In genomic region chr1:38114231-38114630, GRCh38 we compare ENCODE assay signal across 10 cellular contexts.
DNase-seq lines count a peak whose midpoint lies in the region; ATAC-seq and TF ChIP-seq lines count a peak whose summit lies in the region.
"Had no signal": no experiment of that assay in that cellular context is flagged by ENCODE, and none has a peak within 500 bp of the region (broad histone marks: within the 10 kb centered on the region; RNA-seq: fewer than 3 reads in every experiment).

No MANE protein-coding gene starts in this region.

- ATAC-seq in HG02852 (IDR thresholded peaks at IDR 0.05; ENCODE audit: unreplicated experiment), result no peak
- ATAC-seq: lower lobe of right lung had no signal

- DNase-seq in GM04503 (ENCODE audit: low read depth) (peak; percentile 26), NCI-H526 (lab: John Stamatoyannopoulos, UW) (peak; percentile 95 to 98), fibroblast of the aortic adventitia (ENCODE audit: low read depth) (peak; percentile 12), putamen (ENCODE audit: low spot score) (peak; percentile 83), HuH-7.5 (ENCODE audit: low spot score) (no peak)
- no peak for DNase-seq in activated CD8-positive, alpha-beta memory T cell treated with anti-CD3 and anti-CD28 coated beads, Interleukin-2, amount 50 U/mL, for 4 hours
- DNase-seq: lower lobe of right lung, NCI-H2029 treated with DMSO at 0.1 percent for 48 hours had no signal

- no peak overlapping the region for H3K4me3 ChIP-seq in fibroblast of the aortic adventitia (ENCODE audit: low read depth, low read length)
- H3K4me3 ChIP-seq: cardiac muscle cell, lower lobe of right lung had no signal

- no peak for TF ChIP-seq CTCF in fibroblast of the aortic adventitia (IDR thresholded peaks at IDR 0.05; ENCODE audit: insufficient read depth, low read length)

Comparison
In these comparisons a context has a peak if more than half of its experiments do, and no peak if none do; other contexts are left out.
1. DNase-seq: peak in GM04503 (single experiment), NCI-H526 (2 of 2), fibroblast of the aortic adventitia (single experiment) and putamen (single experiment); none in HuH-7.5 (single experiment) and activated CD8-positive, alpha-beta memory T cell treated with anti-CD3 and anti-CD28 coated beads, Interleukin-2, amount 50 U/mL, for 4 hours (single experiment).